In the genomic region with DNA sequence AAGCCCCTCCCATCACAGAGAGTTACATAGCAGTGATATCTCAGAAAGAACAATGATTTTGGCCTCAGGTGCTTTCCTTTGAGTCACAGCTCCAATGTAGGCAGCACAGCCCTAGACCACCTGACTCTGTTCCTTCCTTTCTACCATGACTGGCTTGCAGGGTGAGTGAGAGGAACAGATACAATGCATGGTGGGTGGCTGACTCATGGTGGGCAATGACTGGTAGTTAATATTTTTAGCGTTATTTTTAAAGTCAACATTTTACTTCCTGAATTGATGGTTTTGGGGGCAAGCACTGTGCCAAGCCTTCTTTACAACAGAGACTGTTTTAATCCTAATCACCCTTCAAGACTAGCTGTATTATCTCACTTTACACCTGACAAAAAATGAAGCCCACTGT, we compare ENCODE assay signal across 9 cellular contexts. TPM values are rescaled to one million over a fixed set of nuclear protein-coding genes. Genes with fewer than 3 reads are reported as not detected.
DNase-seq lines count a peak whose midpoint lies in the region; ATAC-seq and TF ChIP-seq lines count a peak whose summit lies in the region.
"Had no signal": no experiment of that assay in that cellular context is flagged by ENCODE, and none has a peak within 500 bp of the region (broad histone marks: within the 10 kb centered on the region; RNA-seq: fewer than 3 reads in every experiment).

No MANE protein-coding gene starts in this region.

- TF ChIP-seq CTCF in RWPE2 (IDR thresholded peaks at IDR 0.05; ENCODE audit: poor library complexity, severe bottlenecking) = no peak
- TF ChIP-seq CTCF in hepatocyte (IDR thresholded peaks at IDR 0.05; ENCODE audit: poor library complexity) = no peak
- TF ChIP-seq CTCF in OCI-LY7 (conservative IDR thresholded peaks at IDR 0.05; ENCODE audit: low read length) = no peak

- no peak for DNase-seq in RWPE2 (ENCODE audit: low spot score)
- peak; percentile 39 to 45 for DNase-seq in trophoblast cell
- no peak for DNase-seq in DMS 273 (lab: John Stamatoyannopoulos, UW; ENCODE audit: unreplicated experiment)
- no peak for DNase-seq in hepatocyte (ENCODE audit: low spot score)
- DNase-seq in OCI-LY7 (ENCODE audit: low spot score) = no peak
- DNase-seq in naive thymus-derived CD8-positive, alpha-beta T cell = no peak

- H3K4me1 ChIP-seq in RWPE2 (ENCODE audit: insufficient read depth, poor library complexity, severe bottlenecking) (no peaks in the 10 kb centered on the region), trophoblast cell (ENCODE audit: control insufficient read depth in 1 of 2, insufficient read depth in 2 of 2, low read length in 2 of 2) (peaks cover 6% of the 10 kb centered on the region in 2 experiments), hepatocyte (ENCODE audit: insufficient read depth) (peaks cover 8% of the 10 kb centered on the region), OCI-LY7 (ENCODE audit: insufficient read depth, low read length, poor library complexity, severe bottlenecking) (no peaks in the 10 kb centered on the region)

- peaks cover 12% of the 10 kb centered on the region for H3K79me2 ChIP-seq in trophoblast cell (ENCODE audit: control insufficient read depth, insufficient read depth, low read length, poor library complexity)
- peaks cover 13% of the 10 kb centered on the region for H3K79me2 ChIP-seq in hepatocyte
- no peaks in the 10 kb centered on the region for H3K79me2 ChIP-seq in OCI-LY7 (ENCODE audit: insufficient read depth, low read depth, low read length)

- H2AK5ac ChIP-seq in trophoblast cell (ENCODE audit: low read length) = no peak overlapping the region

- no peaks in the 10 kb centered on the region for H3K36me3 Mint-ChIP-seq in naive thymus-derived CD8-positive, alpha-beta T cell

- ATAC-seq in GM18858 (IDR thresholded peaks at IDR 0.05; ENCODE audit: unreplicated experiment) (peak; percentile 56), HG02973 (IDR thresholded peaks at IDR 0.05; ENCODE audit: unreplicated experiment) (peak; percentile 65), RWPE2 (ENCODE audit: low read depth) (peak; percentile 73)
- no peak for ATAC-seq in naive thymus-derived CD8-positive, alpha-beta T cell

- no TSS peak for BruUV-seq in OCI-LY7 (replicated peaks; lab: Mats Ljungman, UMichigan)

- H3K4me3 Mint-ChIP-seq in naive thymus-derived CD8-positive, alpha-beta T cell = peak overlapping the region in 1 of 10 donors; percentile 26

- H3K9me3 ChIP-seq in RWPE2 (ENCODE audit: severe bottlenecking) = no peaks in the 10 kb centered on the region
- no peaks in the 10 kb centered on the region for H3K9me3 ChIP-seq in trophoblast cell (ENCODE audit: insufficient read depth, low read depth, low read length)
- H3K9me3 ChIP-seq in hepatocyte (ENCODE audit: low read depth) = no peaks in the 10 kb centered on the region
- H3K9me3 ChIP-seq in OCI-LY7 (ENCODE audit: low read length) = no peaks in the 10 kb centered on the region

- no peak overlapping the region for H3K27ac Mint-ChIP-seq in naive thymus-derived CD8-positive, alpha-beta T cell

- H2AFZ ChIP-seq in trophoblast cell (ENCODE audit: insufficient read depth, low read length, poor library complexity) = no peak overlapping the region
- H2AFZ ChIP-seq in hepatocyte = no peak overlapping the region
- H2AFZ ChIP-seq in OCI-LY7 (ENCODE audit: low read length) = no peak overlapping the region

- no peak overlapping the region for H2BK5ac ChIP-seq in trophoblast cell (ENCODE audit: low read depth, low read length, poor library complexity)

- H3K9me3 Mint-ChIP-seq in naive thymus-derived CD8-positive, alpha-beta T cell = peaks cover 0 to 1% (median 0%) of the 10 kb centered on the region in 9 donors

- no peak overlapping the region for H4K12ac ChIP-seq in trophoblast cell (ENCODE audit: low read depth, low read length)

- H4K20me1 ChIP-seq in hepatocyte (ENCODE audit: insufficient read depth, poor library complexity, severe bottlenecking) (no peaks in the 10 kb centered on the region), OCI-LY7 (ENCODE audit: insufficient read depth, low read length) (no peaks in the 10 kb centered on the region)

- POLR2A ChIA-PET in OCI-LY7 (lab: Charles Lee) = interaction anchor here (1.2 kb wide), 1 partner anchor 9 kb away, joined by 3 read pairs; no protein-coding TSS in a partner anchor
- POLR2A ChIA-PET in naive thymus-derived CD8-positive, alpha-beta T cell (lab: Charles Lee) = no interaction called here

- no peak overlapping the region for H3K9ac ChIP-seq in trophoblast cell (ENCODE audit: low read length)

- H3K4ac ChIP-seq in trophoblast cell (ENCODE audit: low read depth, low read length) = no peak overlapping the region

- H3K4me1 Mint-ChIP-seq in naive thymus-derived CD8-positive, alpha-beta T cell = peaks cover 7 to 23% (median 16%) of the 10 kb centered on the region in 4 donors

- H3K4me3 ChIP-seq in RWPE2 (ENCODE audit: severe bottlenecking) (no peak overlapping the region), trophoblast cell (ENCODE audit: low read depth, low read length) (no peak overlapping the region), hepatocyte (no peak overlapping the region), OCI-LY7 (ENCODE audit: low read depth, low read length, poor library complexity, severe bottlenecking) (no peak overlapping the region)

- H3K4me2 ChIP-seq in trophoblast cell (ENCODE audit: low read length) (no peak overlapping the region), hepatocyte (no peak overlapping the region), OCI-LY7 (ENCODE audit: low read length) (no peak overlapping the region)

- CTCF ChIA-PET in OCI-LY7 (lab: Charles Lee; ENCODE audit: unreplicated experiment) = no interaction called here

- no peak overlapping the region for H3K27ac ChIP-seq in RWPE2 (ENCODE audit: poor library complexity, severe bottlenecking)
- H3K27ac ChIP-seq in trophoblast cell (ENCODE audit: low read depth, low read length) = no peak overlapping the region
- H3K27ac ChIP-seq in hepatocyte = no peak overlapping the region
- no peak overlapping the region for H3K27ac ChIP-seq in OCI-LY7 (ENCODE audit: low read depth, low read length, poor library complexity, severe bottlenecking)

- H4K91ac ChIP-seq in trophoblast cell (ENCODE audit: low read depth, low read length) = no peak overlapping the region

- H3K9me2 ChIP-seq in hepatocyte (replicated peaks; ENCODE audit: insufficient read depth) = no peaks in the 10 kb centered on the region
- H3K9me2 ChIP-seq in OCI-LY7 (ENCODE audit: insufficient read depth, low read length) = no peaks in the 10 kb centered on the region

- H2BK12ac ChIP-seq in trophoblast cell (ENCODE audit: low read length) = no peak overlapping the region

- intact Hi-C loops in OCI-LY7 (cut with micrococcal nuclease; ENCODE audit: unreplicated experiment) = no loop called here

- no CpG with 5 or more reads among the region's 1 CpG for WGBS in trophoblast cell (ENCODE audit: extremely low coverage, insufficient coverage, insufficient read length)
- 83% methylated on average over 1 of the region's 1 CpG for WGBS in hepatocyte (ENCODE audit: low lambda C conversion rate, missing lambda C conversion rate)

- no peak overlapping the region for H2BK120ac ChIP-seq in trophoblast cell (ENCODE audit: insufficient read depth, low read length, poor library complexity)

- H3K36me3 ChIP-seq in RWPE2 (ENCODE audit: low read depth) = no peaks in the 10 kb centered on the region
- no peaks in the 10 kb centered on the region for H3K36me3 ChIP-seq in trophoblast cell (ENCODE audit: control insufficient read depth in 1 of 2, insufficient read depth in 2 of 2, low read length in 2 of 2)
- H3K36me3 ChIP-seq in hepatocyte (replicated peaks; ENCODE audit: insufficient read depth, low read depth) = no peaks in the 10 kb centered on the region
- no peaks in the 10 kb centered on the region for H3K36me3 ChIP-seq in OCI-LY7 (ENCODE audit: insufficient read depth, low read length)

- H4K8ac ChIP-seq in trophoblast cell (ENCODE audit: low read depth, low read length) = no peak overlapping the region

- H3K27me3 Mint-ChIP-seq in naive thymus-derived CD8-positive, alpha-beta T cell = peaks cover 30 to 59% (median 49%) of the 10 kb centered on the region in 5 donors

- no peak overlapping the region for H3K18ac ChIP-seq in trophoblast cell (ENCODE audit: low read length)

- no peaks in the 10 kb centered on the region for H3K27me3 ChIP-seq in RWPE2 (ENCODE audit: insufficient read depth, poor library complexity, severe bottlenecking)
- H3K27me3 ChIP-seq in trophoblast cell (ENCODE audit: insufficient read depth, low read length) = no peaks in the 10 kb centered on the region
- H3K27me3 ChIP-seq in hepatocyte = no peaks in the 10 kb centered on the region

- peaks cover 15% of the 10 kb centered on the region for H3K79me1 ChIP-seq in trophoblast cell (ENCODE audit: low read length)

- H3K23ac ChIP-seq in trophoblast cell (ENCODE audit: low read length) = no peak overlapping the region

- H3K14ac ChIP-seq in trophoblast cell (ENCODE audit: low read length) = no peak overlapping the region

RNA-seq across cellular contexts. Expression of a gene that starts 32.8 kb away (rescaled TPM):
- polyA plus RNA-seq in trophoblast cell (2013) = 8.0 and 8.2 TPM in 2 replicates
- total RNA-seq in hepatocyte (15.0 and 16.1 TPM in 2 replicates), OCI-LY7 (2022) (0.25 and 1.1 TPM in 2 replicates)
- 9.6 and 13.1 TPM in 2 replicates for polyA plus RNA-seq in hepatocyte
- 3.0 and 4.0 TPM in 2 replicates for total RNA-seq in OCI-LY7 (2014; rRNA removed; shearing (Covaris generic))
- not detected for total RNA-seq in naive thymus-derived CD8-positive, alpha-beta T cell
- not detected for polyA plus RNA-seq in naive thymus-derived CD8-positive, alpha-beta T cell
- total RNA-seq: NCI-H460 had no signal

Comparison
In these comparisons a context has a peak if more than half of its experiments do, and no peak if none do; other contexts are left out.
1. ATAC-seq: peak in GM18858 (single experiment), HG02973 (single experiment) and RWPE2 (single experiment); none in naive thymus-derived CD8-positive, alpha-beta T cell (0 of 2).
2. DNase-seq: peak in trophoblast cell (2 of 2); none in RWPE2 (single experiment), DMS 273 (single experiment), hepatocyte (single experiment), OCI-LY7 (single experiment) and naive thymus-derived CD8-positive, alpha-beta T cell (0 of 10).